Comparison of ENCODE assay signal across 1 cellular context in genomic region chr9:114621975-114622609, GRCh38.
TF ChIP-seq lines count a peak whose summit lies in the region.

No MANE protein-coding gene starts in this region.

TF ChIP-seq in HepG2, 621 proteins besides CTCF, POLR2A, EP300 and RAD21:
- no peak for TF ChIP-seq ZNF780A (CRISPR knock-in tag; IDR thresholded peaks at IDR 0.05)
- TF ChIP-seq BCLAF1 (IDR thresholded peaks at IDR 0.05) = no peak
- peak; percentile 41; the same call in 1 of the 2 replicates for TF ChIP-seq BCL6 (CRISPR knock-in tag; IDR thresholded peaks at IDR 0.05)
- TF ChIP-seq, protein P1, sequence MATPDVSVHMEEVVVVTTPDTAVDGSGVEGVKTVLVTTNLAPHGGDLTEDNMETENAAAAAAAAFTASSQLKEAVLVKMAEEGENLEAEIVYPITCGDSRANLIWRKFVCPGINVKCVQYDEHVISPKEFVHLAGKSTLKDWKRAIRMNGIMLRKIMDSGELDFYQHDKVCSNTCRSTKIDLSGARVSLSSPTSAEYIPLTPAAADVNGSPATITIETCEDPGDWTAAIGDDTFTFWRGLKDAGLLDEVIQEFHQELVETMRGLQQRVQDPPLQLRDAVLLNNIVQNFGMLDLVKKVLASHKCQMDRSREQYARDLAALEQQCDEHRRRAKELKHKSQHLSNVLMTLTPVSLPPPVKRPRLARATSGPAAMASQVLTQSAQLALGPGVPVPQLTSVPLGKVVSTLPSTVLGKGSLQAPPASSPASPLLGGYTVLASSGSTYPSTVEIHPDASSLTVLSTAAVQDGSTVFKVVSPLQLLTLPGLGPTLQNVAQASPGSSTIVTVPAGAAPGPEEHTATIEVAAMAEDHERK (CRISPR knock-in tag; IDR thresholded peaks at IDR 0.05; ENCODE audit: low read depth) = no peak
- no peak for TF ChIP-seq POLR2AphosphoS5 (IDR thresholded peaks at IDR 0.05; ENCODE audit: low read depth, low read length)
- no peak for TF ChIP-seq EEA1 (CRISPR knock-in tag; IDR thresholded peaks at IDR 0.05; ENCODE audit: borderline replicate concordance)
- no peak for TF ChIP-seq ATF1 (CRISPR knock-in tag; IDR thresholded peaks at IDR 0.05)
TF ChIP-seq in HepG2: peak in this region for 1.
